In the genomic region with DNA sequence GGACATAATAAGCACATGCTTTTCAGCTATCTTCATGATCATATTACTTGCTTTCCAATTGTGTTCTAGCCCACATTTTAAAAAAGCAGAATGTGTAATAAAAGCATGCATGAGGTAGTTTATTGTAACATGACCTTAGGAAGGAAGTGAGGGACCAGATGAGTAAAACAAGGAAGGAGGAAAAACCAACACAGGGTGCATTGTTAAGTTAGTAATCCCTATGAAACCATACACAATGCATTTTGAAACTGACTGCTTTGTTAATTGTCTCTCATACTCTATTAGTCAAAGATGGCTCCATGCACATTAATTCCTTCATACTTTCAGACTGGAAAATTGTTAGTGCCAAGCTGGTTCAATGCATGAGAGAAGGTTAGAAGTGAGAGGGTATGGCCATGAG, we compare ENCODE assay signal across 18 cellular contexts. TPM values are rescaled to one million over a fixed set of nuclear protein-coding genes. Genes with fewer than 3 reads are reported as not detected.
DNase-seq lines count a peak whose midpoint lies in the region; ATAC-seq, FAIRE-seq and TF ChIP-seq lines count a peak whose summit lies in the region.
"Had no signal": no experiment of that assay in that cellular context is flagged by ENCODE, and none has a peak within 500 bp of the region (broad histone marks: within the 10 kb centered on the region; RNA-seq: fewer than 3 reads in every experiment).

No MANE protein-coding gene starts in this region.

- TF ChIP-seq CTCF in GM12878 (IDR thresholded peaks at IDR 0.05 in 2 of 3, conservative IDR thresholded peaks at IDR 0.05 in 1 of 3; ENCODE audit: control insufficient read depth in 2 of 3, extremely low read depth in 1 of 3, insufficient read depth in 1 of 3, low read depth in 3 of 3, low read length in 3 of 3), result no peak
- TF ChIP-seq CTCF in keratinocyte (optimal IDR thresholded peaks at IDR 0.05 in 1 of 3, IDR thresholded peaks at IDR 0.05 in 1 of 3, conservative IDR thresholded peaks at IDR 0.05 in 1 of 3; ENCODE audit: extremely low read depth in 1 of 3, insufficient read depth in 2 of 3, low read length in 3 of 3), result no peak

- SMC1A ChIA-PET in GM12878 (lab: Charles Lee; ENCODE audit: uncharacterized antibody, unreplicated experiment), result no interaction called here

- CTCF ChIA-PET in GM12878 (lab: Yijun Ruan, JAX), result no interaction called here

- no peaks in the 10 kb centered on the region for H4K20me1 ChIP-seq in GM12878 (ENCODE audit: control insufficient read depth, insufficient read depth)
- no peaks in the 10 kb centered on the region for H4K20me1 ChIP-seq in keratinocyte (ENCODE audit: control insufficient read depth, extremely low read depth, insufficient read depth, low read length)

- no peak overlapping the region for H3K27ac ChIP-seq in GM12878 (ENCODE audit: control insufficient read depth, insufficient read depth)
- no peak overlapping the region for H3K27ac ChIP-seq in keratinocyte (ENCODE audit: control insufficient read depth, insufficient read depth, low read length)
- H3K27ac ChIP-seq: heart right ventricle, prostate gland, transverse colon had no signal

- TF ChIP-seq EP300 in GM12878 (IDR thresholded peaks at IDR 0.05; ENCODE audit: borderline replicate concordance in 1 of 2, control insufficient read depth in 1 of 2, low read depth in 2 of 2, low read length in 2 of 2), result no peak

- peaks cover 9% of the 10 kb centered on the region for H3K4me1 ChIP-seq in GM12878 (ENCODE audit: control insufficient read depth, insufficient read depth, low read length)
- H3K4me1 ChIP-seq in keratinocyte (ENCODE audit: control insufficient read depth, extremely low read depth, insufficient read depth, low read length), result no peaks in the 10 kb centered on the region
- H3K4me1 ChIP-seq: heart right ventricle, prostate gland, transverse colon had no signal

- no peaks in the 10 kb centered on the region for H3K27me3 ChIP-seq in GM12878 (replicated peaks in 1 of 2; ENCODE audit: control insufficient read depth in 2 of 2, insufficient read depth in 2 of 2, low read length in 1 of 2)
- no peaks in the 10 kb centered on the region for H3K27me3 ChIP-seq in keratinocyte (ENCODE audit: control insufficient read depth, extremely low read depth, insufficient read depth, low read length)
- H3K27me3 ChIP-seq: heart right ventricle, transverse colon had no signal

- no peak overlapping the region for H3K4me3 ChIP-seq in GM12878
- H3K4me3 ChIP-seq in keratinocyte (ENCODE audit: control insufficient read depth in 2 of 3, extremely low read depth in 1 of 3, insufficient read depth in 2 of 3, low read depth in 1 of 3, low read length in 3 of 3), result no peak overlapping the region
- H3K4me3 ChIP-seq: heart right ventricle, prostate gland, transverse colon had no signal

- ATAC-seq in GM18870 (IDR thresholded peaks at IDR 0.05; ENCODE audit: unreplicated experiment), result peak; percentile 51
- peak; percentile 28; the same call in 2 of the 3 replicates for ATAC-seq in GM12878
- ATAC-seq: heart right ventricle had no signal

- POLR2A ChIA-PET in GM12878 (lab: Charles Lee), result no interaction called here

- FAIRE-seq in GM12878 (lab: Jason Lieb, UNC) (peak; percentile 23), keratinocyte (lab: Jason Lieb, UNC) (peak; percentile 63)
- FAIRE-seq: GM12892 had no signal

- intact Hi-C loops in GM12878 (cut with micrococcal nuclease; ENCODE audit: unreplicated experiment), result loop anchor here (10.0 kb wide), 1 partner anchor 267 kb away; no protein-coding TSS in a partner anchor

- no peaks in the 10 kb centered on the region for H3K36me3 ChIP-seq in GM12878 (ENCODE audit: control insufficient read depth in 2 of 2, insufficient read depth in 2 of 2, low read length in 1 of 2)
- no peaks in the 10 kb centered on the region for H3K36me3 ChIP-seq in keratinocyte (ENCODE audit: control insufficient read depth in 2 of 2, extremely low read depth in 1 of 2, insufficient read depth in 2 of 2, low read length in 2 of 2)
- H3K36me3 ChIP-seq: heart right ventricle, prostate gland, transverse colon had no signal

- H3K9me3 ChIP-seq in GM12878 (replicated peaks; ENCODE audit: control insufficient read depth, insufficient read depth, low read length) (no peaks in the 10 kb centered on the region), keratinocyte (ENCODE audit: control insufficient read depth, low read depth, low read length) (no peaks in the 10 kb centered on the region)
- H3K9me3 ChIP-seq: heart right ventricle, prostate gland, transverse colon had no signal

- H3K79me2 ChIP-seq in GM12878 (ENCODE audit: control insufficient read depth, insufficient read depth, low read length) (no peaks in the 10 kb centered on the region), keratinocyte (ENCODE audit: control insufficient read depth, insufficient read depth, low read length) (no peaks in the 10 kb centered on the region)

- dilution Hi-C loops in keratinocyte (cut with MboI; ENCODE audit: extremely low pct_ligation_motif_present, low sequenced_read_pairs), result no loop called here

- TF ChIP-seq RAD21 in GM12878 (IDR thresholded peaks at IDR 0.05; ENCODE audit: insufficient read depth, low read depth, low read length), result no peak

- no peak for TF ChIP-seq POLR2A in GM12878 (IDR thresholded peaks at IDR 0.05; ENCODE audit: low read depth, low read length)

- DNase-seq in HPDE6-E6E7 (ENCODE audit: extremely low spot score) (peak; percentile 5), GM12878 (ENCODE audit: low read depth, low spot score) (no peak), keratinocyte (ENCODE audit: low read depth, low spot score) (no peak), NCI-H446 treated with DMSO at 0.1 percent for 48 hours (lab: John Stamatoyannopoulos, UW) (no peak), DMS79 (lab: John Stamatoyannopoulos, UW) (no peak)
- no peak for DNase-seq in activated CD4-positive, alpha-beta T cell treated with anti-CD3 and anti-CD28 coated beads for 1 hour
- DNase-seq: activated CD4-positive, alpha-beta T cell treated with anti-CD3 and anti-CD28 coated beads for 48 hours; activated naive CD8-positive, alpha-beta T cell treated with anti-CD3 and anti-CD28 coated beads for 36 hours; CD4-positive, CD25-positive, alpha-beta regulatory T cell; H7; heart right ventricle; NCI-H2081 treated with DMSO at 0.1 percent for 48 hours; NCI-H526; stimulated activated CD4-positive, alpha-beta T cell treated with anti-CD3 and anti-CD28 coated beads, Interleukin-4, amount 100 ng/mL, for 24 hours; transverse colon had no signal

- in situ Hi-C loops in GM12878 (cut with MboI), result no loop called here

- BruUV-seq in GM12878 (replicated peaks; lab: Mats Ljungman, UMichigan), result no TSS peak

- RAD21 ChIA-PET in GM12878 (lab: Charles Lee; ENCODE audit: unreplicated experiment), result no interaction called here

- H3K9ac ChIP-seq in GM12878 (ENCODE audit: control insufficient read depth, insufficient read depth, low read length), result no peak overlapping the region
- H3K9ac ChIP-seq in keratinocyte (ENCODE audit: control insufficient read depth, extremely low read depth, insufficient read depth, low read length), result no peak overlapping the region

- H3K4me2 ChIP-seq in GM12878 (ENCODE audit: control insufficient read depth, insufficient read depth), result no peak overlapping the region
- H3K4me2 ChIP-seq in keratinocyte (ENCODE audit: control insufficient read depth, extremely low read depth, insufficient read depth, low read depth, low read length), result no peak overlapping the region

- no peak overlapping the region for H2AFZ ChIP-seq in GM12878 (ENCODE audit: control insufficient read depth, low read depth, low read length)
- peak overlapping the region; percentile 40 for H2AFZ ChIP-seq in keratinocyte (ENCODE audit: control insufficient read depth, low read length)

- H3K9me1 ChIP-seq in keratinocyte (ENCODE audit: control insufficient read depth, extremely low read depth, insufficient read depth, low read length), result no peaks in the 10 kb centered on the region

TF ChIP-seq in GM12878, 131 proteins besides CTCF, POLR2A, EP300 and RAD21 (continues in another document):
- no peak for TF ChIP-seq SMARCA5 (IDR thresholded peaks at IDR 0.05)
- no peak for TF ChIP-seq NR2F1 (conservative IDR thresholded peaks at IDR 0.05)
- TF ChIP-seq BHLHE40 (IDR thresholded peaks at IDR 0.05; ENCODE audit: borderline replicate concordance in 1 of 2, low read depth in 2 of 2, low read length in 1 of 2), result no peak
- TF ChIP-seq SIX5 (IDR thresholded peaks at IDR 0.05; ENCODE audit: low read depth, low read length, severe bottlenecking), result no peak
- TF ChIP-seq EGR1 (IDR thresholded peaks at IDR 0.05; ENCODE audit: borderline replicate concordance in 1 of 2, low read depth in 2 of 2, low read length in 2 of 2), result no peak
- no peak for TF ChIP-seq POLR2AphosphoS5 (IDR thresholded peaks at IDR 0.05; ENCODE audit: low read length)

RNA-seq across cellular contexts. Expression of gene CENPW, which starts 37.7 kb away (rescaled TPM):
- total RNA-seq in GM12878 (2013; cell fraction: nucleolus; rRNA removed), result 6.3 and 9.3 TPM in 2 replicates
- total RNA-seq in GM12878 (2014; rRNA removed), result 27.2 and 30.2 TPM in 2 replicates
- 45.7 and 48.2 TPM in 2 replicates for total RNA-seq in GM12878 (2014; rRNA removed; fragmentation: Illumina TruSeq; extraction: Trizol)
- 77.8 and 78.9 TPM in 2 replicates for total RNA-seq in GM12878 (2021)
- 92.3 TPM for polyA plus RNA-seq in GM12878 (2011; ENCODE audit: low read depth)
- polyA plus RNA-seq in GM12878 (2011; rRNA removed), result 34.2 and 49.2 TPM in 2 replicates
- 15.0 and 19.2 TPM in 2 replicates for polyA plus RNA-seq in GM12878 (2011; cell fraction: cytosol; rRNA removed)
- polyA plus RNA-seq in GM12878 (2011; cell fraction: nucleus; rRNA removed), result 9.5 and 14.0 TPM in 2 replicates
- polyA plus RNA-seq in GM12878 (2012), result 26.4 and 32.2 TPM in 2 replicates
- polyA plus RNA-seq in GM12878 (2014; fragmentation: Illumina TruSeq; extraction: Trizol), result 55.9 and 62.3 TPM in 2 replicates
- 100 to 1,000 TPM; 237 to 283 TPM for polyA plus RNA-seq in GM12878 (2014; fragmentation: Nextera tagmentation; extraction: Ambion mirVana)
- polyA plus RNA-seq in GM12878 (2014; rRNA removed), result 40.3 and 43.8 TPM in 2 replicates
- polyA plus RNA-seq in GM12878 (2016; fragmentation: Nextera tagmentation; extraction: Ambion mirVana), result 100 to 1,000 TPM; 187 to 189 TPM
- 6.2 and 8.2 TPM in 2 replicates for polyA minus RNA-seq in GM12878 (2011; rRNA and poly(A)+ RNA removed)
- polyA minus RNA-seq in GM12878 (2011; cell fraction: cytosol; rRNA and poly(A)+ RNA removed), result 2.9 TPM in 2 replicates
- 9.6 and 12.3 TPM in 2 replicates for polyA minus RNA-seq in GM12878 (2011; cell fraction: nucleus; rRNA and poly(A)+ RNA removed)
- polyA plus RNA-seq in keratinocyte, result 3.7 to 20.9 TPM (median 14.5 TPM) in 3 replicates
- 8.2 TPM for polyA plus RNA-seq in keratinocyte (2011; ENCODE audit: low read depth)
- 6.7 and 8.8 TPM in 2 replicates for polyA plus RNA-seq in keratinocyte (2011; cell fraction: cytosol; rRNA removed)
- polyA plus RNA-seq in keratinocyte (2011; cell fraction: nucleus; rRNA removed), result 2.5 and 3.3 TPM in 2 replicates
- 1.6 and 25.3 TPM in 2 replicates for polyA plus RNA-seq in keratinocyte (2012; ENCODE audit: low replicate concordance)
- 0.46 to 7.6 TPM in 2 of 3 replicates, not detected in the other for polyA minus RNA-seq in keratinocyte
- not detected for polyA minus RNA-seq in keratinocyte (2011; cell fraction: cytosol; rRNA and poly(A)+ RNA removed)
- 1.2 TPM in 1 of 2 replicates, not detected in the other for polyA minus RNA-seq in keratinocyte (2011; cell fraction: nucleus; rRNA and poly(A)+ RNA removed)
